ENCODE assay signal across 24 cellular contexts in the genomic region with DNA sequence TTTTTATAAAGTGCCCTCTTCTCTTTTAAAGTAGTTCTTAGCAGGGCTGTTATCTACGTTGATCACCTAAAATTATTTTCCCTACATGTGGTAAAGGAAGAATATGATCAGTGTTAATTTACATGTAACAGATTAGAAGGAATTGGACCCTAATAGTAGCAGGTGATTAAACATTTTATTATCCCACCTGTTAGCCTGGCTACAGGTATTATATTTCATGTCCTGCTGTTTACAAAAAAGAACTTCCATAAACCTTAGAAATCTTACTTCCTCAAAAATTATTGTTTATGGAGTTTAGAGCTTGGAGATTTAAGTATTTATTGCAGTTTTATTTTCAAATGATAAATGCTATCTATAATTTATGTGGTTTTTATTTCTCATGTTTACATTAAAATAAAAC.
"Had no signal": no experiment of that assay in that cellular context is flagged by ENCODE, and none has a peak within 500 bp of the region (broad histone marks: within the 10 kb centered on the region; RNA-seq: fewer than 3 reads in every experiment).

No MANE protein-coding gene starts in this region.

- H3K4me3 ChIP-seq: ascending aorta, breast epithelium, cardiac muscle cell, colonic mucosa had no signal

- H3K27me3 ChIP-seq: ascending aorta, breast epithelium, colonic mucosa had no signal

- H3K36me3 ChIP-seq: ascending aorta, breast epithelium, cardiac muscle cell, colonic mucosa had no signal

- H3K27ac ChIP-seq: ascending aorta, breast epithelium, cardiac muscle cell, colonic mucosa had no signal

- H3K4me1 ChIP-seq: ascending aorta, breast epithelium, colonic mucosa had no signal

- DNase-seq: activated CD4-positive, alpha-beta memory T cell treated with anti-CD3 and anti-CD28 coated beads for 36 hours; activated CD4-positive, alpha-beta T cell treated with anti-CD3 and anti-CD28 coated beads for 36 hours; activated CD4-positive, alpha-beta T cell treated with anti-CD3 and anti-CD28 coated beads, Interleukin-2, amount 10 ng/mL, durations not matched to agents 24 days and 14 days; activated CD4-positive, CD25-positive, alpha-beta regulatory T cell; activated CD4-positive, CD25-positive, alpha-beta regulatory T cell treated with anti-CD3 and anti-CD28 coated beads, Interleukin-2, amount 50 U/mL, for 72 hours; activated CD8-positive, alpha-beta memory T cell treated with anti-CD3 and anti-CD28 coated beads, Interleukin-2, amount 50 U/mL, for 48 hours; activated gamma-delta T cell; activated naive CD4-positive, alpha-beta T cell; activated naive CD4-positive, alpha-beta T cell treated with anti-CD3 and anti-CD28 coated beads, Interleukin-2, amount 10 ng/mL, durations not matched to agents 7 days and 5 days; activated naive CD8-positive, alpha-beta T cell treated with anti-CD3 and anti-CD28 coated beads, Interleukin-2, amount 10 ng/mL, durations not matched to agents 7 days and 5 days; activated T-cell treated with anti-CD3 and anti-CD28 coated beads for 4 hours; activated T-cell treated with anti-CD3 and anti-CD28 coated beads, Interleukin-2, amount 50 U/mL, for 24 hours; activated T-cell treated with anti-CD3 and anti-CD28 coated beads, Interleukin-2, amount 50 U/mL, for 72 hours; central memory CD4-positive, alpha-beta T cell; cerebellar nuclear complex; colonic mucosa; effector CD8-positive, alpha-beta T cell; endodermal cell; foreskin fibroblast; head of caudate nucleus; T1000 had no signal

- H3K9me3 ChIP-seq: ascending aorta, breast epithelium, colonic mucosa had no signal
